ENCODE assay signal across 16 cellular contexts in the genomic region with DNA sequence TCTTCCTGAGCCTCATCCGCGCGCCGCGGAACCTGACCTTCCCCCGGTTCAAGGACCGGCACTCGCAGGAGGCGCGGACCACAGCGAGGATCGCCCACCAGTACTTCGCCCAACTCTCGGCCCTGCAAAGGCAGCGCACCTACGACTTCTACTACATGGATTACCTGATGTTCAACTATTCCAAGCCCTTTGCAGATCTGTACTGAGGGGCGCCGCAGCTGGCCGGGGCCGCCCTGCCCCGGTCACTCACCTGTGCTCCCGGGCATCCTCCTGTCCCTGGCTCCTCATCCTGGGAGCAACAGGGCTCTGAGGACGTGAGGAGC. TPM values are rescaled to one million over a fixed set of nuclear protein-coding genes. Genes with fewer than 3 reads are reported as not detected.
DNase-seq lines count a peak whose midpoint lies in the region; ATAC-seq lines count a peak whose summit lies in the region.
"Had no signal": no experiment of that assay in that cellular context is flagged by ENCODE, and none has a peak within 500 bp of the region (broad histone marks: within the 10 kb centered on the region; RNA-seq: fewer than 3 reads in every experiment).

No MANE protein-coding gene starts in this region.

- no peak overlapping the region for H3K4me2 ChIP-seq in neuronal stem cell (ENCODE audit: insufficient read depth, low read length, poor library complexity, severe bottlenecking)
- H3K4me2 ChIP-seq: A549; BLaER1 treated with 17β-estradiol and CSF1 and Interleukin-3, amounts not matched to agents 10 nM and 100 nM had no signal

- no peak overlapping the region for H3K14ac ChIP-seq in neuronal stem cell (ENCODE audit: low read length)

- no peak overlapping the region for H2BK12ac ChIP-seq in neuronal stem cell (ENCODE audit: low read length)

- no peak overlapping the region for H3K27ac ChIP-seq in neuronal stem cell (replicated peaks; ENCODE audit: low read length)
- H3K27ac ChIP-seq: 22Rv1; A549; BLaER1 treated with 17β-estradiol and CSF1 and Interleukin-3, amounts not matched to agents 10 nM and 100 nM; C4-2B had no signal

- no peak overlapping the region for H4K91ac ChIP-seq in neuronal stem cell (ENCODE audit: low read depth, low read length, poor library complexity)

- H3K79me1 ChIP-seq in neuronal stem cell (ENCODE audit: low read depth, low read length), result peaks cover 2% of the 10 kb centered on the region

- H2BK5ac ChIP-seq in neuronal stem cell (ENCODE audit: low read length), result no peak overlapping the region

- H2BK120ac ChIP-seq in neuronal stem cell (ENCODE audit: low read depth, low read length), result no peak overlapping the region

- H3K9ac ChIP-seq in neuronal stem cell (ENCODE audit: low read depth, low read length, poor library complexity), result no peak overlapping the region
- H3K9ac ChIP-seq: BLaER1 treated with 17β-estradiol and CSF1 and Interleukin-3, amounts not matched to agents 10 nM and 100 nM had no signal

- ATAC-seq in Right ventricle myocardium superior (ENCODE audit: poor library complexity) (no peak), GM21576 (IDR thresholded peaks at IDR 0.05; ENCODE audit: unreplicated experiment) (no peak), GM18511 (IDR thresholded peaks at IDR 0.05; ENCODE audit: unreplicated experiment) (no peak)
- ATAC-seq: CD8-positive, alpha-beta T cell had no signal

- H2AK5ac ChIP-seq in neuronal stem cell (ENCODE audit: low read depth, low read length), result peak overlapping the region; percentile 46

- intact Hi-C loops in Right ventricle myocardium superior (cut with DNase I) (no loop called here), cardiac septum (cut with DNase I) (loop anchor here (5.0 kb wide), 1 partner anchor 531 kb away; no protein-coding TSS in a partner anchor)

- no peak overlapping the region for H2AFZ ChIP-seq in neuronal stem cell (ENCODE audit: low read length)

- no peaks in the 10 kb centered on the region for H3K36me3 ChIP-seq in neuronal stem cell (replicated peaks in 1 of 2; ENCODE audit: control insufficient read depth in 2 of 2, insufficient read depth in 2 of 2, low read length in 2 of 2)
- H3K36me3 ChIP-seq: BLaER1 treated with 17β-estradiol and CSF1 and Interleukin-3, amounts not matched to agents 10 nM and 100 nM had no signal

- WGBS in neuronal stem cell (ENCODE audit: extremely low coverage in 2 of 2, insufficient read length in 2 of 2, insufficient replicate concordance in 1 of 2), 2 donors, result no CpG with 5 or more reads among the region's 23 CpGs

- H3K23ac ChIP-seq in neuronal stem cell (ENCODE audit: low read depth, low read length, poor library complexity), result peak overlapping the region; percentile 31

- H4K8ac ChIP-seq in neuronal stem cell (ENCODE audit: low read depth, low read length), result peak overlapping the region; percentile 65

- H2BK15ac ChIP-seq in neuronal stem cell (ENCODE audit: low read length), result no peak overlapping the region

- H3K18ac ChIP-seq in neuronal stem cell (ENCODE audit: low read length), result peak overlapping the region; percentile 28

- DNase-seq in Right ventricle myocardium superior (peak; percentile 11), cardiac septum (ENCODE audit: low spot score) (no peak), neuronal stem cell (ENCODE audit: low spot score) (no peak)
- DNase-seq: AML-193; Caco-2; Calu3; CD4-positive, alpha-beta T cell; CD8-positive, alpha-beta T cell; DMS79 treated with DMSO at 0.1 percent for 48 hours; GF-D8 had no signal

- H3K4me1 ChIP-seq in neuronal stem cell (ENCODE audit: control insufficient read depth in 2 of 2, insufficient read depth in 1 of 2, low read depth in 1 of 2, low read length in 2 of 2), result peaks cover 0 to 2% of the 10 kb centered on the region in 2 donors
- H3K4me1 ChIP-seq: A549, Caco-2 had no signal

- no peak overlapping the region for H3K4me3 ChIP-seq in neuronal stem cell (ENCODE audit: low read length in 2 of 2)
- H3K4me3 ChIP-seq: A549; BLaER1 treated with 17β-estradiol and CSF1 and Interleukin-3, amounts not matched to agents 10 nM and 100 nM had no signal

- no peak overlapping the region for H3K4ac ChIP-seq in neuronal stem cell (ENCODE audit: low read length)

- H3K27me3 ChIP-seq in neuronal stem cell (ENCODE audit: control insufficient read depth in 3 of 3, insufficient read depth in 3 of 3, low read depth in 1 of 3, low read length in 3 of 3), result peaks cover 0 to 18% (median 4%) of the 10 kb centered on the region in 3 experiments

- H3K9me3 ChIP-seq in neuronal stem cell (replicated peaks in 1 of 2; ENCODE audit: control insufficient read depth in 2 of 2, insufficient read depth in 1 of 2, low read depth in 1 of 2, low read length in 2 of 2), result no peaks in the 10 kb centered on the region
- H3K9me3 ChIP-seq: A549; BLaER1 treated with 17β-estradiol and CSF1 and Interleukin-3, amounts not matched to agents 10 nM and 100 nM; Caco-2 had no signal

RNA-seq across cellular contexts. Expression of gene KCTD15, which starts 23.9 kb away (rescaled TPM):
- 11.0 TPM for total RNA-seq in Right ventricle myocardium superior
- total RNA-seq in cardiac septum, result 20.2 TPM
- polyA plus RNA-seq in neuronal stem cell (2013, experiment 1 of 2), result 20.7 TPM
- polyA plus RNA-seq in neuronal stem cell (2013, experiment 2 of 2), result 20.9 TPM
